In the genomic region with DNA sequence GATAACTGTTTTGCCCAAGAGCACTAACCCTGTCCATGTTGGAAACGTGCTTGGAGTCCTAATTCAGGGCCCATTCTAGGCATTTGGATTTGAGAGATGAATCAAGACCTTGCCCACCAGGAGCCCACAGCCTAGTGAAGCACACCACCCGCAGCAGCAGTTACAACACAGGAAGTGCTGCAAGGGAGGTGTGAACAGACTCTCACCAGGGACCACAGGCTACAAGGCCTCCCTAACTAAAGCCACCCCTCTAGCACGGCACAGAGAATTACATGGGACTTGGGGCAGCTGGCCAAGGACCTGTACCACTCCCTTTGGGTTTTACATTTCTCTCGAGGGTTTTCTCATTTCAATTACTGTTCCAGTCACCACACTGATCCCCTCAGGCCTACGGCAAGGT, we compare ENCODE assay signal across 14 cellular contexts. TPM values are rescaled to one million over a fixed set of nuclear protein-coding genes. Genes with fewer than 3 reads are reported as not detected.
DNase-seq lines count a peak whose midpoint lies in the region; ATAC-seq, FAIRE-seq and TF ChIP-seq lines count a peak whose summit lies in the region.
"Had no signal": no experiment of that assay in that cellular context is flagged by ENCODE, and none has a peak within 500 bp of the region (broad histone marks: within the 10 kb centered on the region; RNA-seq: fewer than 3 reads in every experiment).

No MANE protein-coding gene starts in this region.

- H3K27me3 Mint-ChIP-seq in CD14-positive monocyte (ENCODE audit: low read depth in 3 of 3), result peaks cover 0 to 5% (median 2%) of the 10 kb centered on the region in 3 donors
- peaks cover 17% of the 10 kb centered on the region for H3K27me3 Mint-ChIP-seq in GM23338 (ENCODE audit: insufficient read depth, low read depth, poor library complexity)
- H3K27me3 Mint-ChIP-seq in activated B cell treated with CpG ODN at 0.5 μM for 24 hours, result no peaks in the 10 kb centered on the region
- peaks cover 4% of the 10 kb centered on the region for H3K27me3 Mint-ChIP-seq in nephron progenitor cell (ENCODE audit: low read depth, poor library complexity)
- H3K27me3 Mint-ChIP-seq: brain had no signal

- no CpG with 5 or more reads among the region's 5 CpGs for WGBS in mesendoderm (ENCODE audit: extremely low coverage, insufficient coverage, low lambda C conversion rate)

- H3K9ac ChIP-seq in mesendoderm (ENCODE audit: low read length), result peak overlapping the region; percentile 13

- H4K8ac ChIP-seq in mesendoderm (ENCODE audit: low read depth, low read length), result no peak overlapping the region

- peak overlapping the region; percentile 68 for H3K56ac ChIP-seq in mesendoderm (ENCODE audit: low read length)

- TF ChIP-seq CTCF in CD14-positive monocyte (IDR thresholded peaks at IDR 0.05), result no peak
- no peak for TF ChIP-seq CTCF in GM23338 (conservative IDR thresholded peaks at IDR 0.05; ENCODE audit: low read depth in 2 of 2)
- no peak for TF ChIP-seq CTCF in activated B cell treated with CpG ODN at 0.5 μM for 24 hours (IDR thresholded peaks at IDR 0.05)
- TF ChIP-seq CTCF in nephron progenitor cell (IDR thresholded peaks at IDR 0.05), result no peak

- POLR2A ChIA-PET in activated B cell treated with CpG ODN at 0.5 μM for 24 hours (lab: Charles Lee), result interaction anchor here (1.8 kb wide), 1 partner anchor 36 kb away, joined by 5 read pairs; no protein-coding TSS in a partner anchor

- H3K9me3 Mint-ChIP-seq in CD14-positive monocyte, result peaks cover 10 to 14% (median 13%) of the 10 kb centered on the region in 7 donors
- 0 out of 3 replicates have a peak, but pooled peaks cover 3% of the 10 kb centered on the region for H3K9me3 Mint-ChIP-seq in GM23338
- no peaks in the 10 kb centered on the region for H3K9me3 Mint-ChIP-seq in activated B cell treated with CpG ODN at 0.5 μM for 24 hours
- peaks cover 15% of the 10 kb centered on the region for H3K9me3 Mint-ChIP-seq in nephron progenitor cell

- intact Hi-C loops in CD14-positive monocyte (cut with micrococcal nuclease) (no loop called here), activated B cell treated with CpG ODN at 0.5 μM for 24 hours (cut with micrococcal nuclease) (no loop called here)

- H3K36me3 ChIP-seq in GM23338 (ENCODE audit: insufficient read depth) (no peaks in the 10 kb centered on the region), mesendoderm (ENCODE audit: control insufficient read depth, insufficient read depth, low read length) (no peaks in the 10 kb centered on the region)
- H3K36me3 ChIP-seq: SJSA1, vagina had no signal

- H2AK5ac ChIP-seq in mesendoderm (ENCODE audit: low read length), result peak overlapping the region; percentile 68

- no peaks in the 10 kb centered on the region for H4K20me1 ChIP-seq in GM23338 (replicated peaks; ENCODE audit: insufficient read depth)

- H3K4me3 ChIP-seq in GM23338 (no peak overlapping the region), mesendoderm (ENCODE audit: low read length) (no peak overlapping the region)
- H3K4me3 ChIP-seq: hepatocyte, SJSA1, vagina had no signal

- H3K4me1 Mint-ChIP-seq in CD14-positive monocyte (peaks cover 86% of the 10 kb centered on the region), GM23338 (peaks cover 26% of the 10 kb centered on the region), activated B cell treated with CpG ODN at 0.5 μM for 24 hours (peaks cover 43% of the 10 kb centered on the region), nephron progenitor cell (no peaks in the 10 kb centered on the region)

- H3K27ac Mint-ChIP-seq in CD14-positive monocyte (peak overlapping the region; percentile 79 to 94 (median 84)), GM23338 (no peak overlapping the region; the same call in 1 of the 2 replicates), activated B cell treated with CpG ODN at 0.5 μM for 24 hours (peak overlapping the region; percentile 50), nephron progenitor cell (no peak overlapping the region)
- H3K27ac Mint-ChIP-seq: progenitor cell of endocrine pancreas had no signal

- FAIRE-seq in urothelium cell line (lab: Jason Lieb, UNC), result no peak

- no peak overlapping the region for H3K18ac ChIP-seq in mesendoderm (ENCODE audit: low read length)

- H3K79me2 ChIP-seq in GM23338 (replicated peaks; ENCODE audit: insufficient read depth) (peaks cover 36% of the 10 kb centered on the region), mesendoderm (ENCODE audit: control insufficient read depth, insufficient read depth, low read length) (no peaks in the 10 kb centered on the region)
- H3K79me2 ChIP-seq: hepatocyte had no signal

- H3K79me1 ChIP-seq in mesendoderm (ENCODE audit: low read length), result no peaks in the 10 kb centered on the region

- no peak overlapping the region for H4K5ac ChIP-seq in mesendoderm (ENCODE audit: low read length)

- CTCF ChIA-PET in activated B cell treated with CpG ODN at 0.5 μM for 24 hours (lab: Charles Lee), result no interaction called here

- H2BK15ac ChIP-seq in mesendoderm (replicated peaks; ENCODE audit: low read depth), result no peak overlapping the region

- ATAC-seq in GM23338, result no peak; the same call in 2 of the 3 replicates
- peak; percentile 57 for ATAC-seq in activated B cell treated with CpG ODN at 0.5 μM for 24 hours (ENCODE audit: low read depth)
- no peak for ATAC-seq in HG03460 (IDR thresholded peaks at IDR 0.05; ENCODE audit: unreplicated experiment)

- H3K27ac ChIP-seq in GM23338 (ENCODE audit: low read depth) (0 out of 2 replicates have a peak overlapping the region, but pooled peaks have one; percentile 8), mesendoderm (ENCODE audit: low read depth, low read length) (no peak overlapping the region)
- H3K27ac ChIP-seq: hepatocyte, SJSA1, vagina had no signal

- H3K36me3 Mint-ChIP-seq in CD14-positive monocyte (peaks cover 21 to 29% of the 10 kb centered on the region in 2 donors), GM23338 (ENCODE audit: low read depth) (peaks cover 32% of the 10 kb centered on the region), activated B cell treated with CpG ODN at 0.5 μM for 24 hours (ENCODE audit: low read depth) (peaks cover 4% of the 10 kb centered on the region), nephron progenitor cell (ENCODE audit: low read depth) (peaks cover 27% of the 10 kb centered on the region)

- H3K4me1 ChIP-seq in GM23338 (ENCODE audit: insufficient read depth) (peaks cover 19% of the 10 kb centered on the region), mesendoderm (ENCODE audit: control insufficient read depth, low read depth, low read length) (peaks cover 11% of the 10 kb centered on the region)
- H3K4me1 ChIP-seq: Caco-2, SJSA1, vagina had no signal

- H3K4me2 ChIP-seq in GM23338, result no peak overlapping the region
- no peak overlapping the region for H3K4me2 ChIP-seq in mesendoderm (ENCODE audit: low read length)
- H3K4me2 ChIP-seq: hepatocyte had no signal

- no peak overlapping the region for H3K4ac ChIP-seq in mesendoderm (ENCODE audit: low read depth, low read length)

- DNase-seq in CD14-positive monocyte (ENCODE audit: low spot score) (no peak), GM23338 (ENCODE audit: low spot score) (no peak), activated B cell treated with CpG ODN at 0.5 μM for 24 hours (no peak), mesendoderm (peak; percentile 76), nephron progenitor cell (no peak), GDM1 (lab: John Stamatoyannopoulos, UW) (no peak), urothelium cell line (ENCODE audit: low spot score) (no peak)
- DNase-seq: Caco-2 had no signal

- peak overlapping the region; percentile 35 for H2BK5ac ChIP-seq in mesendoderm (ENCODE audit: low read length)

- H2AFZ ChIP-seq in GM23338, result no peak overlapping the region
- H2AFZ ChIP-seq: hepatocyte had no signal

- H3K9me2 ChIP-seq in GM23338 (ENCODE audit: insufficient read depth), result no peaks in the 10 kb centered on the region

- H3K27me3 ChIP-seq in GM23338 (ENCODE audit: insufficient read depth) (no peaks in the 10 kb centered on the region), mesendoderm (ENCODE audit: insufficient read depth, low read length, poor library complexity) (no peaks in the 10 kb centered on the region)
- H3K27me3 ChIP-seq: hepatocyte, SJSA1, vagina had no signal

- no peak overlapping the region for H3K23ac ChIP-seq in mesendoderm (ENCODE audit: low read length)

- H3F3A ChIP-seq in GM23338 (replicated peaks; ENCODE audit: low read depth), result no peaks in the 10 kb centered on the region

- H2BK120ac ChIP-seq in mesendoderm (ENCODE audit: low read depth, low read length), result no peak overlapping the region

- H3K4me3 Mint-ChIP-seq in CD14-positive monocyte (peak overlapping the region in 1 of 2 donors; percentile 66), GM23338 (no peak overlapping the region), activated B cell treated with CpG ODN at 0.5 μM for 24 hours (no peak overlapping the region), nephron progenitor cell (no peak overlapping the region)
- H3K4me3 Mint-ChIP-seq: brain had no signal

TF ChIP-seq in GM23338, 12 proteins besides CTCF, POLR2A, EP300 and RAD21 (continues in another document):
- TF ChIP-seq CREB1 (CRISPR knock-in tag; IDR thresholded peaks at IDR 0.05; ENCODE audit: low read depth) (no peak), POLR2AphosphoS5 (IDR thresholded peaks at IDR 0.05; ENCODE audit: low read depth) (no peak), NANOG (IDR thresholded peaks at IDR 0.05; ENCODE audit: borderline replicate concordance) (no peak), ZNF331 (CRISPR knock-in tag; IDR thresholded peaks at IDR 0.05; ENCODE audit: low read depth) (no peak)

RNA-seq across cellular contexts. Expression of gene FOXN3, which starts 49.4 kb away (rescaled TPM):
- polyA plus RNA-seq in CD14-positive monocyte (10 to 100 TPM; 38.7 to 42.0 TPM), GM23338 (2016; fragmentation: Nextera tagmentation; extraction: Ambion mirVana) (88.3 and 98.9 TPM in 2 replicates)
- total RNA-seq in GM23338 (2014; rRNA removed; shearing (Covaris generic)), result 149 and 167 TPM in 2 replicates
- total RNA-seq in activated B cell treated with CpG ODN at 0.5 μM for 24 hours, result 88.2 and 106 TPM in 2 replicates
- 45.2 TPM for polyA plus RNA-seq in mesendoderm (2013, experiment 1 of 2)
- polyA plus RNA-seq in mesendoderm (2013, experiment 2 of 2), result 47.9 TPM

Comparison
In these comparisons a context has a peak if more than half of its experiments do, and no peak if none do; other contexts are left out.
1. H3K27ac Mint-ChIP-seq: peak in CD14-positive monocyte (7 of 7) and activated B cell treated with CpG ODN at 0.5 μM for 24 hours (single experiment); none in GM23338 (single experiment) and nephron progenitor cell (single experiment).